11 cellular contexts compared by ENCODE assay signal in the genomic region with DNA sequence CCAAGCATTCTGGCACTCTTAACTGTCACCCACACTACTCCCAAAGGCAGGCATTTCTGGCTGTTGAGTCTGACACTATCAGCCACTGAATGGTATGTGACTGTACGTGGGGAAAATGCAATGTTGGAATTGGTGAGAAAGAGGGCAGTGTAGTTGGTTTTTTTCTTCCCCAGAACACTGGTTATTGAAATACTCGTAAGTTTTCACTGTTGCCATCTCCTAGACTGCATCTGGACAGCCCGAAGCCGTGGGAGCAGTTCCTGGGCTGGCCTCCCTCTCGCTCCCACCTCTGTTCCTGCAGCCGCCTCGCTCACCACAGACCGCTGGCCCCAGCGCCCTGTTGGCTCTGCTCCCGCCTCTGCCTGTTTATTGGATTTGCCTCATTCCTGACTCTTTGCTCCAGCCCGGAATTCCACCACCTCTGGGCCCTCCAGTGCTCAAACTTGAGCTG. TPM values are rescaled to one million over a fixed set of nuclear protein-coding genes. Genes with fewer than 3 reads are reported as not detected.
DNase-seq lines count a peak whose midpoint lies in the region; ATAC-seq and TF ChIP-seq lines count a peak whose summit lies in the region.
"Had no signal": no experiment of that assay in that cellular context is flagged by ENCODE, and none has a peak within 500 bp of the region (broad histone marks: within the 10 kb centered on the region; RNA-seq: fewer than 3 reads in every experiment).

No MANE protein-coding gene starts in this region.

- H3K4me2 ChIP-seq in IMR-90 (ENCODE audit: low read depth, low read length) (peak overlapping the region; percentile 46; the same call in 1 of the 2 replicates), mesendoderm (ENCODE audit: low read length) (no peak overlapping the region)

- H3K79me1 ChIP-seq in IMR-90 (ENCODE audit: low read depth in 1 of 2, low read length in 2 of 2) (no peaks in the 10 kb centered on the region), mesendoderm (ENCODE audit: low read length) (no peaks in the 10 kb centered on the region)

- no peak overlapping the region for H2BK120ac ChIP-seq in IMR-90 (ENCODE audit: low read depth, low read length)
- no peak overlapping the region for H2BK120ac ChIP-seq in mesendoderm (ENCODE audit: low read depth, low read length)

- no peak overlapping the region for H3K4me3 ChIP-seq in IMR-90 (ENCODE audit: insufficient read depth, low read depth, low read length)
- H3K4me3 ChIP-seq in endodermal cell (ENCODE audit: low read length) = no peak overlapping the region
- H3K4me3 ChIP-seq in mesendoderm (ENCODE audit: low read length) = no peak overlapping the region
- H3K4me3 ChIP-seq in thyroid gland (replicated peaks in 1 of 3) = no peak overlapping the region

- H3K9ac ChIP-seq in IMR-90 (ENCODE audit: low read depth, low read length) (no peak overlapping the region), endodermal cell (ENCODE audit: extremely low read depth, low read length, poor library complexity, severe bottlenecking) (no peak overlapping the region), mesendoderm (ENCODE audit: low read length) (no peak overlapping the region)

- BruUV-seq in IMR-90 (replicated peaks; lab: Mats Ljungman, UMichigan) = no TSS peak

- H4K5ac ChIP-seq in IMR-90 (ENCODE audit: low read depth, low read length) (no peak overlapping the region), mesendoderm (ENCODE audit: low read length) (no peak overlapping the region)

- peak overlapping the region; percentile 2 for H3K4me3 Mint-ChIP-seq in endodermal cell
- no peak overlapping the region for H3K4me3 Mint-ChIP-seq in stimulated activated naive CD8-positive, alpha-beta T cell treated with anti-CD3 and anti-CD28 coated beads, Interleukin-15, amount 100 ng/mL, for 72 hours
- H3K4me3 Mint-ChIP-seq: activated CD8-positive, alpha-beta T cell treated with anti-CD3 and anti-CD28 coated beads, Interleukin-2, amount 10 ng/mL, durations not matched to agents 7 days and 5 days; central memory CD8-positive, alpha-beta T cell had no signal

- CTCF ChIA-PET in IMR-90 (lab: Yijun Ruan, JAX) = no interaction called here

- WGBS in IMR-90 (ENCODE audit: extremely low coverage in 2 of 2, insufficient read length in 1 of 2), 2 experiments = no CpG with 5 or more reads among the region's 11 CpGs
- 68 to 70% methylated on average over 9 to 11 of the region's 11 CpGs for WGBS in endodermal cell (ENCODE audit: insufficient coverage in 1 of 2, insufficient read length in 1 of 2), 2 experiments
- WGBS in mesendoderm (ENCODE audit: extremely low coverage, insufficient coverage, low lambda C conversion rate) = no CpG with 5 or more reads among the region's 11 CpGs
- 40 to 48% methylated on average over 11 of the region's 11 CpGs for WGBS in thyroid gland, 2 donors

- no peaks in the 10 kb centered on the region for H3K9me3 Mint-ChIP-seq in endodermal cell
- H3K9me3 Mint-ChIP-seq in stimulated activated naive CD8-positive, alpha-beta T cell treated with anti-CD3 and anti-CD28 coated beads, Interleukin-15, amount 100 ng/mL, for 72 hours = no peaks in the 10 kb centered on the region
- H3K9me3 Mint-ChIP-seq: central memory CD8-positive, alpha-beta T cell had no signal

- H2BK15ac ChIP-seq in IMR-90 (ENCODE audit: low read depth, low read length) (no peak overlapping the region), mesendoderm (replicated peaks; ENCODE audit: low read depth) (no peak overlapping the region)

- H3K4ac ChIP-seq in IMR-90 (ENCODE audit: low read depth, low read length) (no peak overlapping the region), mesendoderm (ENCODE audit: low read depth, low read length) (no peak overlapping the region)

- H4K8ac ChIP-seq in IMR-90 (ENCODE audit: low read depth in 2 of 2, low read length in 2 of 2) (no peak overlapping the region), mesendoderm (ENCODE audit: low read depth, low read length) (no peak overlapping the region)

- no peak overlapping the region for H3K27ac ChIP-seq in IMR-90 (ENCODE audit: insufficient read depth, low read length)
- no peak overlapping the region for H3K27ac ChIP-seq in endodermal cell (ENCODE audit: low read depth, low read length)
- no peak overlapping the region for H3K27ac ChIP-seq in mesendoderm (ENCODE audit: low read depth, low read length)
- peak overlapping the region; percentile 14 to 57 (median 27) for H3K27ac ChIP-seq in thyroid gland

- in situ Hi-C loops in IMR-90 (cut with MboI; ENCODE audit: low sequenced_read_pairs) = no loop called here

- no peak overlapping the region for H2BK20ac ChIP-seq in IMR-90 (ENCODE audit: low read depth, low read length)

- DNase-seq in IMR-90 (peak; percentile 63), endodermal cell (peak; percentile 82), mesendoderm (peak; percentile 72), thyroid gland (peak; percentile 68 to 79), OCI-M1 (lab: John Stamatoyannopoulos, UW) (no peak)
- no peak for DNase-seq in stimulated activated naive CD8-positive, alpha-beta T cell treated with anti-CD3 and anti-CD28 coated beads, Interleukin-15, amount 100 ng/mL, for 72 hours
- DNase-seq: activated CD8-positive, alpha-beta T cell treated with anti-CD3 and anti-CD28 coated beads, Interleukin-2, amount 10 ng/mL, durations not matched to agents 7 days and 5 days; GF-D8 had no signal

- no peak overlapping the region for H2AK5ac ChIP-seq in IMR-90 (ENCODE audit: low read depth, low read length)
- no peak overlapping the region for H2AK5ac ChIP-seq in mesendoderm (ENCODE audit: low read length)

- H3K36me3 ChIP-seq in IMR-90 (ENCODE audit: control insufficient read depth, insufficient read depth, low read length) (no peaks in the 10 kb centered on the region), endodermal cell (ENCODE audit: control insufficient read depth, insufficient read depth, low read length) (peaks cover 8% of the 10 kb centered on the region), mesendoderm (ENCODE audit: control insufficient read depth, insufficient read depth, low read length) (no peaks in the 10 kb centered on the region), thyroid gland (no peaks in the 10 kb centered on the region)

- intact Hi-C loops in IMR-90 (cut with micrococcal nuclease) = loop anchor here (10.0 kb wide), 2 partner anchors 205 to 315 kb away; no protein-coding TSS in a partner anchor
- intact Hi-C loops in thyroid gland (cut with DNase I) = no loop called here

- no peaks in the 10 kb centered on the region for H3K79me2 ChIP-seq in mesendoderm (ENCODE audit: control insufficient read depth, insufficient read depth, low read length)

- no peak overlapping the region for H4K91ac ChIP-seq in IMR-90 (ENCODE audit: insufficient read depth, low read depth, low read length)

- no peak overlapping the region for H2AK9ac ChIP-seq in IMR-90 (replicated peaks; ENCODE audit: low read depth, low read length, poor library complexity)

- H3K27me3 ChIP-seq in IMR-90 (ENCODE audit: control insufficient read depth, insufficient read depth, low read length) (peaks cover 2% of the 10 kb centered on the region; the same call in 1 of the 2 replicates), endodermal cell (ENCODE audit: control insufficient read depth, insufficient read depth, low read length, poor library complexity, severe bottlenecking) (no peaks in the 10 kb centered on the region), mesendoderm (ENCODE audit: insufficient read depth, low read length, poor library complexity) (peaks cover 9% of the 10 kb centered on the region), thyroid gland (no peaks in the 10 kb centered on the region)

- H3K36me3 Mint-ChIP-seq in endodermal cell (ENCODE audit: low read depth) = peaks cover 10% of the 10 kb centered on the region

- POLR2A ChIA-PET in IMR-90 (lab: Charles Lee; ENCODE audit: unreplicated experiment) = no interaction called here

- H3K14ac ChIP-seq in IMR-90 (replicated peaks; ENCODE audit: low read depth, low read length) = no peak overlapping the region

- peaks cover 2% of the 10 kb centered on the region; the same call in 1 of the 2 replicates for H3K9me1 ChIP-seq in IMR-90 (ENCODE audit: insufficient read depth, low read length)

- H3K18ac ChIP-seq in IMR-90 (ENCODE audit: low read depth, low read length) (no peak overlapping the region), mesendoderm (ENCODE audit: low read length) (no peak overlapping the region)

- no peaks in the 10 kb centered on the region for H4K20me1 ChIP-seq in IMR-90 (ENCODE audit: insufficient read depth, low read length)

- H3K4me1 ChIP-seq in IMR-90 (ENCODE audit: control insufficient read depth, insufficient read depth, low read length) (no peaks in the 10 kb centered on the region; the same call in none of the 2 replicates), endodermal cell (ENCODE audit: control insufficient read depth, insufficient read depth, low read length) (peaks cover 8% of the 10 kb centered on the region), mesendoderm (ENCODE audit: control insufficient read depth, low read depth, low read length) (no peaks in the 10 kb centered on the region), thyroid gland (peaks cover 20 to 26% of the 10 kb centered on the region in 2 donors)

- TF ChIP-seq CTCF in IMR-90 (conservative IDR thresholded peaks at IDR 0.05; ENCODE audit: low read depth, low read length) = no peak; the same call in 1 of the 2 replicates
- TF ChIP-seq CTCF in endodermal cell (conservative IDR thresholded peaks at IDR 0.05) = no peak
- no peak for TF ChIP-seq CTCF in thyroid gland (IDR thresholded peaks at IDR 0.05)

- H2AFZ ChIP-seq in IMR-90 (replicated peaks; ENCODE audit: low read length, poor library complexity) = peak overlapping the region; percentile 76

- TF ChIP-seq RAD21 in IMR-90 (IDR thresholded peaks at IDR 0.05; ENCODE audit: low read length) = no peak; the same call in 1 of the 2 replicates

- H3K27ac Mint-ChIP-seq in endodermal cell = peak overlapping the region; percentile 44
- no peak overlapping the region for H3K27ac Mint-ChIP-seq in stimulated activated naive CD8-positive, alpha-beta T cell treated with anti-CD3 and anti-CD28 coated beads, Interleukin-15, amount 100 ng/mL, for 72 hours
- H3K27ac Mint-ChIP-seq: activated CD8-positive, alpha-beta T cell treated with anti-CD3 and anti-CD28 coated beads, Interleukin-2, amount 10 ng/mL, durations not matched to agents 7 days and 5 days had no signal

- TF ChIP-seq POLR2A in IMR-90 (IDR thresholded peaks at IDR 0.05; ENCODE audit: low read depth, low read length) (no peak), thyroid gland (IDR thresholded peaks at IDR 0.05) (no peak)

- H3K4me1 Mint-ChIP-seq in endodermal cell = peaks cover 52% of the 10 kb centered on the region
- peaks cover 1% of the 10 kb centered on the region for H3K4me1 Mint-ChIP-seq in stimulated activated naive CD8-positive, alpha-beta T cell treated with anti-CD3 and anti-CD28 coated beads, Interleukin-15, amount 100 ng/mL, for 72 hours
- H3K4me1 Mint-ChIP-seq: central memory CD8-positive, alpha-beta T cell had no signal

- no peak overlapping the region for H3K56ac ChIP-seq in IMR-90 (ENCODE audit: extremely low read depth, insufficient read depth, low read length)
- peak overlapping the region; percentile 31 for H3K56ac ChIP-seq in mesendoderm (ENCODE audit: low read length)

- peaks cover 30% of the 10 kb centered on the region for H3K27me3 Mint-ChIP-seq in endodermal cell (ENCODE audit: insufficient read depth)
- H3K27me3 Mint-ChIP-seq in stimulated activated naive CD8-positive, alpha-beta T cell treated with anti-CD3 and anti-CD28 coated beads, Interleukin-15, amount 100 ng/mL, for 72 hours = peaks cover 49% of the 10 kb centered on the region

- ATAC-seq in IMR-90 (ENCODE audit: low read depth) (peak; percentile 76), GM18519 (IDR thresholded peaks at IDR 0.05; ENCODE audit: low FRiP score, unreplicated experiment) (no peak), HG02759 (IDR thresholded peaks at IDR 0.05; ENCODE audit: unreplicated experiment) (no peak)
- no peak for ATAC-seq in stimulated activated naive CD8-positive, alpha-beta T cell treated with anti-CD3 and anti-CD28 coated beads, Interleukin-15, amount 100 ng/mL, for 72 hours
- ATAC-seq: activated CD8-positive, alpha-beta T cell treated with anti-CD3 and anti-CD28 coated beads, Interleukin-2, amount 10 ng/mL, durations not matched to agents 7 days and 5 days had no signal

- H2BK5ac ChIP-seq in IMR-90 (ENCODE audit: low read depth, low read length, poor library complexity, severe bottlenecking) (no peak overlapping the region), mesendoderm (ENCODE audit: low read length) (no peak overlapping the region)

- dilution Hi-C loops in IMR-90 (cut with HindIII; ENCODE audit: low sequenced_read_pairs, unreplicated experiment) = no loop called here

- H3K9me3 ChIP-seq in IMR-90 (ENCODE audit: control insufficient read depth, insufficient read depth, low read length) = no peaks in the 10 kb centered on the region
- H3K9me3 ChIP-seq in endodermal cell (ENCODE audit: control insufficient read depth, low read length) = peaks cover 11% of the 10 kb centered on the region
- H3K9me3 ChIP-seq in thyroid gland = no peaks in the 10 kb centered on the region

- H3K23ac ChIP-seq in IMR-90 (ENCODE audit: low read depth, low read length) (no peak overlapping the region), mesendoderm (ENCODE audit: low read length) (no peak overlapping the region)

RNA-seq across cellular contexts. Expression of gene PLCE1, which starts 5.7 kb away (rescaled TPM):
- total RNA-seq in IMR-90 (2012; rRNA removed) (3.9 and 4.5 TPM in 2 replicates), endodermal cell (10 to 100 TPM; 13.1 to 14.3 TPM), thyroid gland (10 to 100 TPM; 15.5 to 29.8 (median 17.6) TPM)
- 2.2 TPM in 2 replicates for polyA plus RNA-seq in IMR-90 (2012; rRNA removed)
- polyA plus RNA-seq in IMR-90 (2012; cell fraction: cytosol; rRNA removed) = 0.76 and 0.87 TPM in 2 replicates
- 0.97 and 3.2 TPM in 2 replicates for polyA plus RNA-seq in IMR-90 (2012; cell fraction: nucleus; rRNA removed; ENCODE audit: low replicate concordance)
- 4.5 TPM for polyA plus RNA-seq in endodermal cell (2013, experiment 1 of 2)
- 6.2 TPM for polyA plus RNA-seq in endodermal cell (2013, experiment 2 of 2)
- polyA plus RNA-seq in mesendoderm (2013, experiment 1 of 2) = 0.27 TPM
- 0.24 TPM for polyA plus RNA-seq in mesendoderm (2013, experiment 2 of 2)
- total RNA-seq: activated CD8-positive, alpha-beta T cell treated with anti-CD3 and anti-CD28 coated beads, Interleukin-2, amount 10 ng/mL, durations not matched to agents 7 days and 5 days had no signal

Comparison
In these comparisons a context has a peak if more than half of its experiments do, and no peak if none do; other contexts are left out.
1. DNase-seq: peak in IMR-90 (single experiment), endodermal cell (single experiment), mesendoderm (single experiment) and thyroid gland (2 of 2); none in stimulated activated naive CD8-positive, alpha-beta T cell treated with anti-CD3 and anti-CD28 coated beads, Interleukin-15, amount 100 ng/mL, for 72 hours (0 of 2) and OCI-M1 (single experiment).
2. H3K27ac ChIP-seq: peak in thyroid gland (3 of 3); none in IMR-90 (single experiment), endodermal cell (single experiment) and mesendoderm (single experiment).